Comparison of ENCODE assay signal across 16 cellular contexts in genomic region chr10:21626457-21627161, GRCh38.
DNase-seq lines count a peak whose midpoint lies in the region; ATAC-seq and TF ChIP-seq lines count a peak whose summit lies in the region.
"Had no signal": no experiment of that assay in that cellular context is flagged by ENCODE, and none has a peak within 500 bp of the region (broad histone marks: within the 10 kb centered on the region; RNA-seq: fewer than 3 reads in every experiment).

No MANE protein-coding gene starts in this region.

- peaks cover 31 to 42% of the 10 kb centered on the region in 2 experiments for H3K36me3 ChIP-seq in SK-N-SH (replicated peaks in 1 of 2; ENCODE audit: control insufficient read depth in 1 of 2, insufficient read depth in 2 of 2, low read length in 1 of 2)
- H3K36me3 ChIP-seq: WERI-Rb-1 had no signal

- TF ChIP-seq EP300 in SK-N-SH (IDR thresholded peaks at IDR 0.05; ENCODE audit: borderline replicate concordance in 1 of 2, low read depth in 1 of 2, low read length in 1 of 2), result no peak

- no peaks in the 10 kb centered on the region for H3K9me3 ChIP-seq in SK-N-SH

- POLR2A ChIA-PET in SK-N-SH (lab: Yijun Ruan, JAX) (interaction anchor here (0.7 kb wide), 1 partner anchor 12 kb away, joined by 3 read pairs; no protein-coding TSS in a partner anchor), WTC11 (lab: Charles Lee) (no interaction called here)

- WGBS in SK-N-SH (ENCODE audit: low lambda C conversion rate), result 96% methylated on average over 3 of the region's 3 CpGs

- H3K27me3 Mint-ChIP-seq in WTC11 (ENCODE audit: low read depth), result no peaks in the 10 kb centered on the region
- no peaks in the 10 kb centered on the region for H3K27me3 Mint-ChIP-seq in stimulated activated naive CD8-positive, alpha-beta T cell treated with anti-CD3 and anti-CD28 coated beads, Interleukin-15, amount 100 ng/mL, for 72 hours
- H3K27me3 Mint-ChIP-seq in activated CD8-positive, alpha-beta memory T cell treated with anti-CD3 and anti-CD28 coated beads, Interleukin-2, amount 10 ng/mL, durations not matched to agents 7 days and 5 days, result no peaks in the 10 kb centered on the region

- no peaks in the 10 kb centered on the region for H3K9me2 ChIP-seq in SK-N-SH

- no peak overlapping the region for H3K9ac ChIP-seq in SK-N-SH
- H3K9ac ChIP-seq: neural progenitor cell had no signal

- ATAC-seq in SK-N-SH treated with all-trans-retinoic acid at 6 μM for 48 hours, result peak; percentile 37; the same call in 2 of the 3 replicates
- no peak for ATAC-seq in WTC11
- ATAC-seq in stimulated activated naive CD8-positive, alpha-beta T cell treated with anti-CD3 and anti-CD28 coated beads, Interleukin-15, amount 100 ng/mL, for 72 hours, result no peak
- no peak for ATAC-seq in activated CD8-positive, alpha-beta memory T cell treated with anti-CD3 and anti-CD28 coated beads, Interleukin-2, amount 10 ng/mL, durations not matched to agents 7 days and 5 days
- ATAC-seq in HG03097 (IDR thresholded peaks at IDR 0.05; ENCODE audit: low FRiP score, unreplicated experiment), result no peak

- peaks cover 7% of the 10 kb centered on the region; the same call in 1 of the 2 replicates for H3K4me1 Mint-ChIP-seq in WTC11
- peaks cover 22% of the 10 kb centered on the region for H3K4me1 Mint-ChIP-seq in stimulated activated naive CD8-positive, alpha-beta T cell treated with anti-CD3 and anti-CD28 coated beads, Interleukin-15, amount 100 ng/mL, for 72 hours
- peaks cover 24% of the 10 kb centered on the region for H3K4me1 Mint-ChIP-seq in activated CD8-positive, alpha-beta memory T cell treated with anti-CD3 and anti-CD28 coated beads, Interleukin-2, amount 10 ng/mL, durations not matched to agents 7 days and 5 days
- H3K4me1 Mint-ChIP-seq: neural progenitor cell had no signal

- peak overlapping the region; percentile 5 for H3K27ac Mint-ChIP-seq in WTC11
- H3K27ac Mint-ChIP-seq in stimulated activated naive CD8-positive, alpha-beta T cell treated with anti-CD3 and anti-CD28 coated beads, Interleukin-15, amount 100 ng/mL, for 72 hours, result no peak overlapping the region
- no peak overlapping the region for H3K27ac Mint-ChIP-seq in activated CD8-positive, alpha-beta memory T cell treated with anti-CD3 and anti-CD28 coated beads, Interleukin-2, amount 10 ng/mL, durations not matched to agents 7 days and 5 days
- H3K27ac Mint-ChIP-seq: neural progenitor cell had no signal

- no peak overlapping the region for H3K27ac ChIP-seq in SK-N-SH (ENCODE audit: low read depth in 2 of 2, low read length in 1 of 2)
- H3K27ac ChIP-seq: neural progenitor cell, WERI-Rb-1 had no signal

- no peak overlapping the region for H3K4me3 Mint-ChIP-seq in WTC11
- H3K4me3 Mint-ChIP-seq in stimulated activated naive CD8-positive, alpha-beta T cell treated with anti-CD3 and anti-CD28 coated beads, Interleukin-15, amount 100 ng/mL, for 72 hours, result no peak overlapping the region
- H3K4me3 Mint-ChIP-seq in activated CD8-positive, alpha-beta memory T cell treated with anti-CD3 and anti-CD28 coated beads, Interleukin-2, amount 10 ng/mL, durations not matched to agents 7 days and 5 days, result no peak overlapping the region
- H3K4me3 Mint-ChIP-seq: neural progenitor cell had no signal

- H3K4me1 ChIP-seq in SK-N-SH (ENCODE audit: control insufficient read depth in 1 of 2, insufficient read depth in 2 of 2, low read depth in 1 of 2, low read length in 1 of 2), result peaks cover 0 to 8% of the 10 kb centered on the region in 2 experiments; a peak in 2 of 4 replicates
- H3K4me1 ChIP-seq: neural progenitor cell had no signal

- TF ChIP-seq CTCF in SK-N-SH (IDR thresholded peaks at IDR 0.05), result no peak
- TF ChIP-seq CTCF in WTC11 (IDR thresholded peaks at IDR 0.05), result no peak
- TF ChIP-seq CTCF in fibroblast of pulmonary artery (IDR thresholded peaks at IDR 0.05; ENCODE audit: low read length, missing control alignments), result no peak
- no peak for TF ChIP-seq CTCF in retinal pigment epithelial cell (conservative IDR thresholded peaks at IDR 0.05; ENCODE audit: low read depth, low read length)

- H3K36me3 Mint-ChIP-seq in WTC11, result peaks cover 23% of the 10 kb centered on the region
- peaks cover 52% of the 10 kb centered on the region for H3K36me3 Mint-ChIP-seq in activated CD8-positive, alpha-beta memory T cell treated with anti-CD3 and anti-CD28 coated beads, Interleukin-2, amount 10 ng/mL, durations not matched to agents 7 days and 5 days

- H4K20me1 ChIP-seq in SK-N-SH (ENCODE audit: insufficient read depth), result no peaks in the 10 kb centered on the region

- H3K79me2 ChIP-seq in SK-N-SH (ENCODE audit: insufficient read depth), result peaks cover 18% of the 10 kb centered on the region; the same call in 1 of the 2 replicates

- no peak for TF ChIP-seq RAD21 in SK-N-SH (IDR thresholded peaks at IDR 0.05; ENCODE audit: low read length)

- H2AFZ ChIP-seq in SK-N-SH (ENCODE audit: low read depth), result no peak overlapping the region
- H2AFZ ChIP-seq: neural progenitor cell had no signal

- no peak overlapping the region for H3K4me2 ChIP-seq in SK-N-SH
- H3K4me2 ChIP-seq: neural progenitor cell had no signal

- CTCF ChIA-PET in SK-N-SH (lab: Yijun Ruan, JAX), result interaction anchor here (0.6 kb wide), 1 partner anchor 11 kb away, joined by 3 read pairs; no protein-coding TSS in a partner anchor
- CTCF ChIA-PET in WTC11 (lab: Charles Lee), result no interaction called here
- CTCF ChIA-PET in activated CD8-positive, alpha-beta memory T cell treated with anti-CD3 and anti-CD28 coated beads, Interleukin-2, amount 10 ng/mL, durations not matched to agents 7 days and 5 days (lab: Charles Lee), result interaction anchor here (0.9 to 1.4 kb wide), 2 partner anchors 66 to 327 kb away, joined by 3 to 8 read pairs; no protein-coding TSS in a partner anchor

- peaks cover 7% of the 10 kb centered on the region for H3F3A ChIP-seq in SK-N-SH (replicated peaks; ENCODE audit: insufficient read depth)

- H3K27me3 ChIP-seq in SK-N-SH (ENCODE audit: insufficient read depth), result no peaks in the 10 kb centered on the region
- H3K27me3 ChIP-seq: neural progenitor cell had no signal

- no peaks in the 10 kb centered on the region for H3K9me3 Mint-ChIP-seq in WTC11
- H3K9me3 Mint-ChIP-seq in stimulated activated naive CD8-positive, alpha-beta T cell treated with anti-CD3 and anti-CD28 coated beads, Interleukin-15, amount 100 ng/mL, for 72 hours, result peaks cover 0 to 9% of the 10 kb centered on the region in 2 donors
- H3K9me3 Mint-ChIP-seq in activated CD8-positive, alpha-beta memory T cell treated with anti-CD3 and anti-CD28 coated beads, Interleukin-2, amount 10 ng/mL, durations not matched to agents 7 days and 5 days (ENCODE audit: low read depth), result no peaks in the 10 kb centered on the region
- H3K9me3 Mint-ChIP-seq: neural progenitor cell had no signal

- H3K4me3 ChIP-seq in SK-N-SH (ENCODE audit: low read depth in 2 of 2, low read length in 1 of 2) (no peak overlapping the region), fibroblast of pulmonary artery (replicated peaks; ENCODE audit: low read depth, low read length) (no peak overlapping the region), retinal pigment epithelial cell (ENCODE audit: low read length) (no peak overlapping the region)
- H3K4me3 ChIP-seq: neural progenitor cell had no signal

- DNase-seq in SK-N-SH (no peak), WTC11 (ENCODE audit: low spot score) (no peak), fibroblast of pulmonary artery (ENCODE audit: low read depth) (peak; percentile 23), retinal pigment epithelial cell (ENCODE audit: low read depth) (peak; percentile 3)
- no peak for DNase-seq in stimulated activated naive CD8-positive, alpha-beta T cell treated with anti-CD3 and anti-CD28 coated beads, Interleukin-15, amount 100 ng/mL, for 72 hours
- no peak for DNase-seq in activated CD8-positive, alpha-beta memory T cell treated with anti-CD3 and anti-CD28 coated beads, Interleukin-2, amount 10 ng/mL, durations not matched to agents 7 days and 5 days
- DNase-seq: activated gamma-delta T cell treated with Interleukin-2 at 50 U/mL for 16 hours; DMS79; effector CD8-positive, alpha-beta T cell; NCI-H2029 treated with DMSO at 0.1 percent for 48 hours; small intestine; trophoblast cell; WERI-Rb-1 had no signal

TF ChIP-seq in SK-N-SH, 30 proteins besides CTCF, POLR2A, EP300 and RAD21 (continues in another document):
- TF ChIP-seq POLR2AphosphoS5 (IDR thresholded peaks at IDR 0.05; ENCODE audit: low read depth, low read length), result no peak
- TF ChIP-seq RCOR1 (IDR thresholded peaks at IDR 0.05; ENCODE audit: low read length), result no peak

TF ChIP-seq in WTC11, 78 proteins besides CTCF, POLR2A, EP300 and RAD21:
- TF ChIP-seq ZNF121 (CRISPR knock-in tag; IDR thresholded peaks at IDR 0.05) (no peak), IRF2 (CRISPR knock-in tag; IDR thresholded peaks at IDR 0.05; ENCODE audit: borderline replicate concordance, low read depth) (no peak), ZNF671 (CRISPR knock-in tag; IDR thresholded peaks at IDR 0.05) (no peak), JAZF1 (CRISPR knock-in tag; IDR thresholded peaks at IDR 0.05) (no peak)

Comparison
In these comparisons a context has a peak if more than half of its experiments do, and no peak if none do; other contexts are left out.
1. DNase-seq: peak in fibroblast of pulmonary artery (single experiment) and retinal pigment epithelial cell (single experiment); none in SK-N-SH (single experiment), WTC11 (single experiment), stimulated activated naive CD8-positive, alpha-beta T cell treated with anti-CD3 and anti-CD28 coated beads, Interleukin-15, amount 100 ng/mL, for 72 hours (0 of 2) and activated CD8-positive, alpha-beta memory T cell treated with anti-CD3 and anti-CD28 coated beads, Interleukin-2, amount 10 ng/mL, durations not matched to agents 7 days and 5 days (single experiment).